ENCODE assay signal across 1 cellular context in genomic region chr1:156128749-156129682, GRCh38.
TF ChIP-seq lines count a peak whose summit lies in the region.

No MANE protein-coding gene starts in this region.

TF ChIP-seq in HepG2, 621 proteins besides CTCF, POLR2A, EP300 and RAD21:
- no peak for TF ChIP-seq ZBTB1 (CRISPR knock-in tag; IDR thresholded peaks at IDR 0.05; ENCODE audit: borderline replicate concordance)
- TF ChIP-seq ZNF10 (CRISPR knock-in tag; IDR thresholded peaks at IDR 0.05; ENCODE audit: borderline replicate concordance, low read depth), result no peak
- no peak for TF ChIP-seq YEATS2 (CRISPR knock-in tag; IDR thresholded peaks at IDR 0.05; ENCODE audit: borderline replicate concordance)
- no peak for TF ChIP-seq NONO (IDR thresholded peaks at IDR 0.05)
- no peak for TF ChIP-seq NONO (CRISPR knock-in tag; conservative IDR thresholded peaks at IDR 0.05)
- no peak for TF ChIP-seq SNAPC4 (CRISPR knock-in tag; IDR thresholded peaks at IDR 0.05)
- TF ChIP-seq NCOA1 (CRISPR knock-in tag; IDR thresholded peaks at IDR 0.05), result no peak
